Comparison of ENCODE assay signal across 22 cellular contexts in genomic region chr22:25192406-25192805, GRCh38. TPM values are rescaled to one million over a fixed set of nuclear protein-coding genes. Genes with fewer than 3 reads are reported as not detected.
DNase-seq lines count a peak whose midpoint lies in the region; ATAC-seq and TF ChIP-seq lines count a peak whose summit lies in the region.
"Had no signal": no experiment of that assay in that cellular context is flagged by ENCODE, and none has a peak within 500 bp of the region (broad histone marks: within the 10 kb centered on the region; RNA-seq: fewer than 3 reads in every experiment).

No MANE protein-coding gene starts in this region.

- peak overlapping the region; percentile 51 for H3K27ac Mint-ChIP-seq in central memory CD8-positive, alpha-beta T cell (ENCODE audit: low read depth)
- H3K27ac Mint-ChIP-seq: B cell; CD8-positive, alpha-beta T cell; HFFc6 had no signal

- H3K9me3 ChIP-seq in left ventricle myocardium inferior (replicated peaks), result no peaks in the 10 kb centered on the region
- H3K9me3 ChIP-seq: BLaER1 treated with 17β-estradiol and CSF1 and Interleukin-3, amounts not matched to agents 10 nM and 100 nM had no signal

- no peak overlapping the region for H3K4me3 Mint-ChIP-seq in central memory CD8-positive, alpha-beta T cell
- H3K4me3 Mint-ChIP-seq: B cell; CD8-positive, alpha-beta T cell; HFFc6 had no signal

- H3K27me3 ChIP-seq in left ventricle myocardium inferior (ENCODE audit: low read depth), result no peaks in the 10 kb centered on the region
- H3K27me3 ChIP-seq: BLaER1 treated with 17β-estradiol and CSF1 and Interleukin-3, amounts not matched to agents 10 nM and 100 nM had no signal

- no peaks in the 10 kb centered on the region for H3K27me3 Mint-ChIP-seq in central memory CD8-positive, alpha-beta T cell

- no peak for ATAC-seq in central memory CD8-positive, alpha-beta T cell (replicated peaks; ENCODE audit: extremely low read depth, poor library complexity, severe bottlenecking)
- ATAC-seq in Right ventricle myocardium superior (ENCODE audit: poor library complexity), result no peak
- ATAC-seq: CD8-positive, alpha-beta T cell; GM12878; HCT116 had no signal

- no peak overlapping the region for H3K4me3 ChIP-seq in left ventricle myocardium inferior
- H3K4me3 ChIP-seq: BLaER1 treated with 17β-estradiol and CSF1 and Interleukin-3, amounts not matched to agents 10 nM and 100 nM; GM12878; GM23248 had no signal

- no peaks in the 10 kb centered on the region for H3K4me1 Mint-ChIP-seq in central memory CD8-positive, alpha-beta T cell
- H3K4me1 Mint-ChIP-seq: B cell had no signal

- TF ChIP-seq CTCF in left ventricle myocardium inferior (IDR thresholded peaks at IDR 0.05; ENCODE audit: borderline replicate concordance), result no peak

- no peaks in the 10 kb centered on the region for H3K9me3 Mint-ChIP-seq in central memory CD8-positive, alpha-beta T cell
- H3K9me3 Mint-ChIP-seq: CD8-positive, alpha-beta T cell had no signal

- peaks cover 36% of the 10 kb centered on the region for H3K36me3 Mint-ChIP-seq in central memory CD8-positive, alpha-beta T cell (ENCODE audit: insufficient read depth)

- no peaks in the 10 kb centered on the region for H3K4me1 ChIP-seq in left ventricle myocardium inferior
- H3K4me1 ChIP-seq: BLaER1 treated with 17β-estradiol and CSF1 and Interleukin-3, amounts not matched to agents 10 nM and 100 nM had no signal

- H3K27ac ChIP-seq in left ventricle myocardium inferior (replicated peaks), result no peak overlapping the region
- H3K27ac ChIP-seq: BLaER1 treated with 17β-estradiol and CSF1 and Interleukin-3, amounts not matched to agents 10 nM and 100 nM; GM23248 had no signal

- H3K36me3 ChIP-seq in left ventricle myocardium inferior, result peaks cover 56% of the 10 kb centered on the region
- H3K36me3 ChIP-seq: BLaER1 treated with 17β-estradiol and CSF1 and Interleukin-3, amounts not matched to agents 10 nM and 100 nM had no signal

- intact Hi-C loops in Right ventricle myocardium superior (cut with DNase I), result no loop called here
- intact Hi-C loops in left ventricle myocardium inferior (cut with micrococcal nuclease), result no loop called here

- peak; percentile 12 for DNase-seq in D341Med (ENCODE audit: low spot score)
- DNase-seq in central memory CD8-positive, alpha-beta T cell (ENCODE audit: low spot score in 2 of 2), result no peak
- peak; percentile 13 for DNase-seq in inferior parietal cortex (ENCODE audit: extremely low spot score)
- peak; percentile 31 for DNase-seq in superior temporal gyrus (ENCODE audit: extremely low spot score)
- DNase-seq in Right ventricle myocardium superior, result no peak
- DNase-seq in left ventricle myocardium inferior, result no peak
- DNase-seq in RKO (ENCODE audit: low spot score), result no peak
- DNase-seq: 8988T; Calu3; CD8-positive, alpha-beta T cell; DMS 273 treated with DMSO at 0.1 percent for 48 hours; DMS53; DND-41; EL; GM23248; HFFc6; IMR-90 had no signal

RNA-seq across cellular contexts. Expression of gene CRYBB3, which starts 7.3 kb away (rescaled TPM):
- not detected for total RNA-seq in Right ventricle myocardium superior
- total RNA-seq in left ventricle myocardium inferior, result not detected
- total RNA-seq: B cell; CD8-positive, alpha-beta T cell; G401; GM12878; GM23248; HFFc6; IMR-90 had no signal

RNA-seq across cellular contexts. Expression of gene CRYBB2, which starts 27.0 kb away (rescaled TPM):
- total RNA-seq in Right ventricle myocardium superior (not detected), left ventricle myocardium inferior (not detected)
- total RNA-seq: B cell; CD8-positive, alpha-beta T cell; G401; GM12878; GM23248; IMR-90 had no signal

Comparison
In these comparisons a context has a peak if more than half of its experiments do, and no peak if none do; other contexts are left out.
1. DNase-seq: peak in D341Med (single experiment), inferior parietal cortex (single experiment) and superior temporal gyrus (single experiment); none in central memory CD8-positive, alpha-beta T cell (0 of 2), Right ventricle myocardium superior (single experiment), left ventricle myocardium inferior (single experiment) and RKO (single experiment).